ENCODE assay signal across 1 cellular context in the genomic region with DNA sequence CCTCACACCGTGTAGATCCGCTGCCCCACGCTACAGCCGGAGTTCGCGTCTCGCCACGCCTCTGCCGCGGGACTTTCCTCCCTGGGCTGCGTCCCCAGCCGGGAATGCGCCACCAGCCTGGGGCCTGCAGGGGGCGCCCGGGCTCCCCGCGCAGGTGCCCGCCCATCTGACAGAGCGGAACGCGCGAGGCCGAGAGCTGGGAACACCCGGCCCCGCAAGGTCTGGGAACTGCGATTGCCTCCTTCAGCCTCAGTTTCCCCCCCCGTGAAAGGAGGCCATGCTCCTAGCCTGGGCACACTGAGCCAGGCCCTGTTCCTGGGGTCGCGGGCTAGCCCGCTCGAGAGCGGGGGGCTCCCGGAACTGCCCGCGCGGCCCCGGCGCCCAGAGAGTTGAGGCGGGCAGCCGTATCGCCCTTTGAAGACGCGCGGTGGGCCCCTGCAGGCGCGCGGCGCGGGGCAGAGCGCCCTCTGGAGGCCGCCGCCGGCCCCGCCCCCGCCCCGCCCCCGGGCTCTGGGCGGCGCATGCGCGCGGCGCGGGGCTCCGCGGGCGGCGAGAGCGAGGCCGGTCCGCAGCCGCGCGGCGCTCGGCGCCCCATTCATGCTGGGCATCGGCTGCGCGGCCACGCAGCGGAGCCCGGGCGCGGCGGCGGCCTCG.
TF ChIP-seq lines count a peak whose summit lies in the region.

A gene (plus strand): TSS at position 594 of the 654 bp plus-strand sequence. CDS start 5,479 bp downstream, outside the sequence.

TF ChIP-seq in IMR-90, 13 proteins besides CTCF, POLR2A, EP300 and RAD21:
- TF ChIP-seq RCOR1 (IDR thresholded peaks at IDR 0.05; ENCODE audit: insufficient replicate concordance, low read length) = peak; percentile 100
- TF ChIP-seq RFX5 (IDR thresholded peaks at IDR 0.05; ENCODE audit: low read depth, low read length) = no peak
- TF ChIP-seq CEBPB (IDR thresholded peaks at IDR 0.05; ENCODE audit: low read depth, low read length) = no peak
- no peak for TF ChIP-seq FOS (IDR thresholded peaks at IDR 0.05; ENCODE audit: low read depth, low read length)
- TF ChIP-seq, protein P1, sequence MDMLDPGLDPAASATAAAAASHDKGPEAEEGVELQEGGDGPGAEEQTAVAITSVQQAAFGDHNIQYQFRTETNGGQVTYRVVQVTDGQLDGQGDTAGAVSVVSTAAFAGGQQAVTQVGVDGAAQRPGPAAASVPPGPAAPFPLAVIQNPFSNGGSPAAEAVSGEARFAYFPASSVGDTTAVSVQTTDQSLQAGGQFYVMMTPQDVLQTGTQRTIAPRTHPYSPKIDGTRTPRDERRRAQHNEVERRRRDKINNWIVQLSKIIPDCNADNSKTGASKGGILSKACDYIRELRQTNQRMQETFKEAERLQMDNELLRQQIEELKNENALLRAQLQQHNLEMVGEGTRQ (IDR thresholded peaks at IDR 0.05; ENCODE audit: low read depth, low read length) = no peak
- TF ChIP-seq, protein P2, sequence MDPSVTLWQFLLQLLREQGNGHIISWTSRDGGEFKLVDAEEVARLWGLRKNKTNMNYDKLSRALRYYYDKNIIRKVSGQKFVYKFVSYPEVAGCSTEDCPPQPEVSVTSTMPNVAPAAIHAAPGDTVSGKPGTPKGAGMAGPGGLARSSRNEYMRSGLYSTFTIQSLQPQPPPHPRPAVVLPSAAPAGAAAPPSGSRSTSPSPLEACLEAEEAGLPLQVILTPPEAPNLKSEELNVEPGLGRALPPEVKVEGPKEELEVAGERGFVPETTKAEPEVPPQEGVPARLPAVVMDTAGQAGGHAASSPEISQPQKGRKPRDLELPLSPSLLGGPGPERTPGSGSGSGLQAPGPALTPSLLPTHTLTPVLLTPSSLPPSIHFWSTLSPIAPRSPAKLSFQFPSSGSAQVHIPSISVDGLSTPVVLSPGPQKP (IDR thresholded peaks at IDR 0.05; ENCODE audit: borderline replicate concordance, low read depth, low read length) = no peak
- peak; percentile 52 for TF ChIP-seq SMC3 (IDR thresholded peaks at IDR 0.05; ENCODE audit: low read depth, low read length)
- peak; percentile 62; the same call in 1 of the 2 replicates for TF ChIP-seq MXI1 (IDR thresholded peaks at IDR 0.05; ENCODE audit: borderline replicate concordance, low read depth, low read length)
- TF ChIP-seq BHLHE40 (IDR thresholded peaks at IDR 0.05; ENCODE audit: low read depth, low read length) = no peak
- TF ChIP-seq NFE2L2 (IDR thresholded peaks at IDR 0.05; ENCODE audit: low read depth, low read length) = no peak
- no peak for TF ChIP-seq MAFK (IDR thresholded peaks at IDR 0.05; ENCODE audit: low read depth, low read length)
- no peak for TF ChIP-seq CHD1 (IDR thresholded peaks at IDR 0.05; ENCODE audit: low read depth, low read length)
- TF ChIP-seq MAZ (IDR thresholded peaks at IDR 0.05; ENCODE audit: borderline replicate concordance, low read depth, low read length) = peak; percentile 57; the same call in 1 of the 2 replicates
TF ChIP-seq in IMR-90: peak in this region for 4.
